ENCODE assay signal across 2 cellular contexts in the genomic region with DNA sequence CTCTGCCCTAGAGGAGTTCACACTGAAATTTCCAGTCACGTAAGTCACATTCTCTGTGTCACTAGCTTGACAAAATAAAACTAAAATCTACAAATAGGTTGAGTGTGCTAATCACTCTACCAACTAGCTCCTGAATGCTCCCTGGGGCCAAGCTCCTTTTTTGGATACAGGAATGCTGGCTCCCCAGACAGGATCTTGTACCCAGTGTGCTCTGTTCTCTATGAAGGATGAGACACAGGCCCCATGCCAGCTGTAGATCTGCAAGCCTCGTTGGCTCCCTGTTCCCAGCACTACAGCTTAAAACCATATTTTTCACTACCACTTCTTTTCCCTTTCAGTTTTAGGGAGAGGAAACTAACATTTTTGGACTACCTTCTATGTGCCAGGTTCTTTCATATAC.
TF ChIP-seq lines count a peak whose summit lies in the region.

No MANE protein-coding gene starts in this region.

TF ChIP-seq in SK-N-SH, 30 proteins besides CTCF, POLR2A, EP300 and RAD21 (continued from another document):
- TF ChIP-seq SMC3 (IDR thresholded peaks at IDR 0.05; ENCODE audit: low read depth, low read length) = no peak
- no peak for TF ChIP-seq ZBTB33 (IDR thresholded peaks at IDR 0.05; ENCODE audit: borderline replicate concordance, low read depth)
- TF ChIP-seq YY1 (IDR thresholded peaks at IDR 0.05; ENCODE audit: low read depth) = no peak
- TF ChIP-seq, protein P1, sequence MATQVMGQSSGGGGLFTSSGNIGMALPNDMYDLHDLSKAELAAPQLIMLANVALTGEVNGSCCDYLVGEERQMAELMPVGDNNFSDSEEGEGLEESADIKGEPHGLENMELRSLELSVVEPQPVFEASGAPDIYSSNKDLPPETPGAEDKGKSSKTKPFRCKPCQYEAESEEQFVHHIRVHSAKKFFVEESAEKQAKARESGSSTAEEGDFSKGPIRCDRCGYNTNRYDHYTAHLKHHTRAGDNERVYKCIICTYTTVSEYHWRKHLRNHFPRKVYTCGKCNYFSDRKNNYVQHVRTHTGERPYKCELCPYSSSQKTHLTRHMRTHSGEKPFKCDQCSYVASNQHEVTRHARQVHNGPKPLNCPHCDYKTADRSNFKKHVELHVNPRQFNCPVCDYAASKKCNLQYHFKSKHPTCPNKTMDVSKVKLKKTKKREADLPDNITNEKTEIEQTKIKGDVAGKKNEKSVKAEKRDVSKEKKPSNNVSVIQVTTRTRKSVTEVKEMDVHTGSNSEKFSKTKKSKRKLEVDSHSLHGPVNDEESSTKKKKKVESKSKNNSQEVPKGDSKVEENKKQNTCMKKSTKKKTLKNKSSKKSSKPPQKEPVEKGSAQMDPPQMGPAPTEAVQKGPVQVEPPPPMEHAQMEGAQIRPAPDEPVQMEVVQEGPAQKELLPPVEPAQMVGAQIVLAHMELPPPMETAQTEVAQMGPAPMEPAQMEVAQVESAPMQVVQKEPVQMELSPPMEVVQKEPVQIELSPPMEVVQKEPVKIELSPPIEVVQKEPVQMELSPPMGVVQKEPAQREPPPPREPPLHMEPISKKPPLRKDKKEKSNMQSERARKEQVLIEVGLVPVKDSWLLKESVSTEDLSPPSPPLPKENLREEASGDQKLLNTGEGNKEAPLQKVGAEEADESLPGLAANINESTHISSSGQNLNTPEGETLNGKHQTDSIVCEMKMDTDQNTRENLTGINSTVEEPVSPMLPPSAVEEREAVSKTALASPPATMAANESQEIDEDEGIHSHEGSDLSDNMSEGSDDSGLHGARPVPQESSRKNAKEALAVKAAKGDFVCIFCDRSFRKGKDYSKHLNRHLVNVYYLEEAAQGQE (IDR thresholded peaks at IDR 0.05; ENCODE audit: low read depth, low read length) = no peak
- no peak for TF ChIP-seq TAF1 (IDR thresholded peaks at IDR 0.05; ENCODE audit: borderline replicate concordance, low read depth, low read length)
- no peak for TF ChIP-seq RFX5 (IDR thresholded peaks at IDR 0.05; ENCODE audit: low read length)
- no peak for TF ChIP-seq MEF2A (IDR thresholded peaks at IDR 0.05; ENCODE audit: borderline replicate concordance, low read depth)
- TF ChIP-seq IRF3 (IDR thresholded peaks at IDR 0.05; ENCODE audit: low read depth, low read length) = no peak
- TF ChIP-seq FOXM1 (IDR thresholded peaks at IDR 0.05; ENCODE audit: low read depth) = no peak
- TF ChIP-seq POLR2AphosphoS5 (IDR thresholded peaks at IDR 0.05; ENCODE audit: low read depth, low read length) = no peak
- TF ChIP-seq MAX (IDR thresholded peaks at IDR 0.05; ENCODE audit: low read depth) = no peak

TF ChIP-seq in SK-N-SH treated with all-trans-retinoic acid at 6 μM for 48 hours, 23 proteins besides CTCF, POLR2A, EP300 and RAD21 (continued from another document):
- TF ChIP-seq ISL1 (CRISPR knock-in tag; IDR thresholded peaks at IDR 0.05) = no peak
- TF ChIP-seq, protein P2, sequence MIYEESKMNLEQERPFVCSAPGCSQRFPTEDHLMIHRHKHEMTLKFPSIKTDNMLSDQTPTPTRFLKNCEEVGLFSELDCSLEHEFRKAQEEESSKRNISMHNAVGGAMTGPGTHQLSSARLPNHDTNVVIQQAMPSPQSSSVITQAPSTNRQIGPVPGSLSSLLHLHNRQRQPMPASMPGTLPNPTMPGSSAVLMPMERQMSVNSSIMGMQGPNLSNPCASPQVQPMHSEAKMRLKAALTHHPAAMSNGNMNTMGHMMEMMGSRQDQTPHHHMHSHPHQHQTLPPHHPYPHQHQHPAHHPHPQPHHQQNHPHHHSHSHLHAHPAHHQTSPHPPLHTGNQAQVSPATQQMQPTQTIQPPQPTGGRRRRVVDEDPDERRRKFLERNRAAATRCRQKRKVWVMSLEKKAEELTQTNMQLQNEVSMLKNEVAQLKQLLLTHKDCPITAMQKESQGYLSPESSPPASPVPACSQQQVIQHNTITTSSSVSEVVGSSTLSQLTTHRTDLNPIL (CRISPR knock-in tag; IDR thresholded peaks at IDR 0.05; ENCODE audit: low read depth) = no peak
